ENCODE assay signal across 23 cellular contexts in genomic region chr9:116383133-116383532, GRCh38.
"Had no signal": no experiment of that assay in that cellular context is flagged by ENCODE, and none has a peak within 500 bp of the region (broad histone marks: within the 10 kb centered on the region; RNA-seq: fewer than 3 reads in every experiment).

No MANE protein-coding gene starts in this region.

- ATAC-seq: left ventricle myocardium superior, pancreas, psoas muscle had no signal

- H3K9me3 ChIP-seq: adrenal gland, ascending aorta, neutrophil, pancreas, psoas muscle, right atrium auricular region, spleen, tibial artery had no signal

- DNase-seq: activated CD4-positive, alpha-beta T cell treated with anti-CD3 and anti-CD28 coated beads for 1 hour; activated naive CD4-positive, alpha-beta T cell; activated T-cell treated with anti-CD3 and anti-CD28 coated beads, Interleukin-2, amount 50 U/mL, for 1 hour; adrenal gland; brain microvascular endothelial cell; caudate nucleus; dermis blood vessel endothelial cell; effector CD8-positive, alpha-beta T cell; erythroblast; foreskin fibroblast; left ventricle myocardium superior; mammary epithelial cell; pancreas; psoas muscle; spleen; stimulated activated CD4-positive, alpha-beta T cell treated with anti-CD3 and anti-CD28 coated beads, Interleukin-4, amount 100 ng/mL, for 1 hour; substantia nigra; tibial artery had no signal

- H3K27ac ChIP-seq: adrenal gland, ascending aorta, brain microvascular endothelial cell, hepatocyte, neutrophil, pancreas, psoas muscle, right atrium auricular region, spleen, tibial artery had no signal

- FAIRE-seq: pancreas, TTC549 had no signal

- H3K27me3 ChIP-seq: adrenal gland, ascending aorta, brain microvascular endothelial cell, hepatocyte, neutrophil, pancreas, right atrium auricular region, spleen, tibial artery had no signal

- H3K4me1 ChIP-seq: adrenal gland, ascending aorta, pancreas, psoas muscle, right atrium auricular region, spleen had no signal

- H3K36me3 ChIP-seq: neutrophil, pancreas, spleen had no signal

- H3K4me2 ChIP-seq: hepatocyte had no signal

- H2AFZ ChIP-seq: hepatocyte had no signal

- H3K4me3 ChIP-seq: adrenal gland, ascending aorta, hepatocyte, pancreas, psoas muscle, right atrium auricular region, spleen, tibial artery had no signal
